Comparison of ENCODE assay signal across 29 cellular contexts in genomic region chr3:39573392-39573791, GRCh38.
"Had no signal": no experiment of that assay in that cellular context is flagged by ENCODE, and none has a peak within 500 bp of the region (broad histone marks: within the 10 kb centered on the region; RNA-seq: fewer than 3 reads in every experiment).

No MANE protein-coding gene starts in this region.

- H3K27me3 ChIP-seq: ascending aorta, cardiac muscle cell, Peyer's patch, SJCRH30 had no signal

- H3K4me3 ChIP-seq: ascending aorta, cardiac muscle cell, K562, Peyer's patch, SJCRH30, SK-N-MC had no signal

- H3K27me3 Mint-ChIP-seq: activated CD8-positive, alpha-beta T cell treated with anti-CD3 and anti-CD28 coated beads for 36 hours had no signal

- H3K4me3 Mint-ChIP-seq: activated CD4-positive, alpha-beta T cell treated with anti-CD3 and anti-CD28 coated beads, Interleukin-2, amount 10 ng/mL, durations not matched to agents 24 days and 14 days; activated CD8-positive, alpha-beta T cell treated with anti-CD3 and anti-CD28 coated beads for 36 hours; activated naive CD4-positive, alpha-beta T cell treated with anti-CD3 and anti-CD28 coated beads, Interleukin-2, amount 50 U/mL, for 24 hours; activated naive CD8-positive, alpha-beta T cell treated with anti-CD3 and anti-CD28 coated beads, Interleukin-2, amount 10 ng/mL, durations not matched to agents 7 days and 5 days; central memory CD8-positive, alpha-beta T cell had no signal

- DNase-seq: activated CD4-positive, alpha-beta T cell treated with anti-CD3 and anti-CD28 coated beads, Interleukin-2, amount 10 ng/mL, durations not matched to agents 24 days and 14 days; activated CD4-positive, alpha-beta T cell treated with anti-CD3 and anti-CD28 coated beads, Interleukin-2, amount 50 U/mL, for 4 hours; activated CD8-positive, alpha-beta T cell treated with anti-CD3 and anti-CD28 coated beads for 36 hours; activated gamma-delta T cell; activated naive CD4-positive, alpha-beta T cell treated with Interleukin-2 at 50 U/mL for 16 hours; activated naive CD8-positive, alpha-beta T cell treated with anti-CD3 and anti-CD28 coated beads, Interleukin-2, amount 10 ng/mL, durations not matched to agents 7 days and 5 days; activated T-cell treated with anti-CD3 and anti-CD28 coated beads, Interleukin-2, amount 50 U/mL, for 1 hour; amygdala; NCI-H1436 treated with DMSO at 0.1 percent for 48 hours; NCI-H1694 treated with DMSO at 0.1 percent for 48 hours; NCI-H2029; NCI-H2107; NCI-H226; NCI-H524; NCI-H69; NK-92 treated with Interleukin-12 subunit alpha and Interleukin-12 subunit beta, amount 100 ng/mL, for 24 hours; PC-3; Peyer's patch; SJCRH30; T1000 had no signal

- H3K27ac ChIP-seq: ascending aorta, cardiac muscle cell, Peyer's patch, RWPE1, SJCRH30, SK-N-MC had no signal

- H3K36me3 ChIP-seq: ascending aorta, cardiac muscle cell, Peyer's patch, SJCRH30 had no signal

- H3K36me3 Mint-ChIP-seq: activated naive CD4-positive, alpha-beta T cell treated with anti-CD3 and anti-CD28 coated beads, Interleukin-2, amount 50 U/mL, for 24 hours; activated naive CD8-positive, alpha-beta T cell treated with anti-CD3 and anti-CD28 coated beads, Interleukin-2, amount 10 ng/mL, durations not matched to agents 7 days and 5 days had no signal

- H3K27ac Mint-ChIP-seq: activated CD4-positive, alpha-beta T cell treated with anti-CD3 and anti-CD28 coated beads, Interleukin-2, amount 10 ng/mL, durations not matched to agents 24 days and 14 days; activated CD8-positive, alpha-beta T cell treated with anti-CD3 and anti-CD28 coated beads for 36 hours; activated naive CD4-positive, alpha-beta T cell treated with anti-CD3 and anti-CD28 coated beads, Interleukin-2, amount 50 U/mL, for 24 hours; activated naive CD8-positive, alpha-beta T cell treated with anti-CD3 and anti-CD28 coated beads, Interleukin-2, amount 10 ng/mL, durations not matched to agents 7 days and 5 days; activated T-helper 2 cell treated with anti-CD3 and anti-CD28 coated beads, Interferon-gamma antibody, Interleukin-2, Interleukin-4, amounts not matched to agents 10 μg/mL and 5 μg/mL and 100 μg/mL, durations not matched to agents 14 hours and 24 hours and 36 hours had no signal

- FAIRE-seq: K562 had no signal

- H3K9me3 Mint-ChIP-seq: activated CD4-positive, alpha-beta T cell treated with anti-CD3 and anti-CD28 coated beads, Interleukin-2, amount 10 ng/mL, durations not matched to agents 24 days and 14 days; activated CD8-positive, alpha-beta T cell treated with anti-CD3 and anti-CD28 coated beads for 36 hours; activated naive CD4-positive, alpha-beta T cell treated with anti-CD3 and anti-CD28 coated beads, Interleukin-2, amount 50 U/mL, for 24 hours; activated naive CD8-positive, alpha-beta T cell treated with anti-CD3 and anti-CD28 coated beads, Interleukin-2, amount 10 ng/mL, durations not matched to agents 7 days and 5 days; activated T-helper 2 cell treated with anti-CD3 and anti-CD28 coated beads, Interferon-gamma antibody, Interleukin-2, Interleukin-4, amounts not matched to agents 10 μg/mL and 5 μg/mL and 100 μg/mL, durations not matched to agents 14 hours and 24 hours and 36 hours; central memory CD8-positive, alpha-beta T cell had no signal

- H3K4me1 ChIP-seq: ascending aorta, Peyer's patch, SJCRH30 had no signal

- H3K4me1 Mint-ChIP-seq: activated CD4-positive, alpha-beta T cell treated with anti-CD3 and anti-CD28 coated beads, Interleukin-2, amount 10 ng/mL, durations not matched to agents 24 days and 14 days; activated naive CD4-positive, alpha-beta T cell treated with anti-CD3 and anti-CD28 coated beads, Interleukin-2, amount 50 U/mL, for 24 hours; activated naive CD8-positive, alpha-beta T cell treated with anti-CD3 and anti-CD28 coated beads, Interleukin-2, amount 10 ng/mL, durations not matched to agents 7 days and 5 days; central memory CD8-positive, alpha-beta T cell had no signal

- ATAC-seq: activated CD8-positive, alpha-beta T cell treated with anti-CD3 and anti-CD28 coated beads for 36 hours; K562; PC-3; Right ventricle myocardium inferior had no signal

- H3K9me3 ChIP-seq: ascending aorta, Peyer's patch, SJCRH30 had no signal
